In the genomic region with DNA sequence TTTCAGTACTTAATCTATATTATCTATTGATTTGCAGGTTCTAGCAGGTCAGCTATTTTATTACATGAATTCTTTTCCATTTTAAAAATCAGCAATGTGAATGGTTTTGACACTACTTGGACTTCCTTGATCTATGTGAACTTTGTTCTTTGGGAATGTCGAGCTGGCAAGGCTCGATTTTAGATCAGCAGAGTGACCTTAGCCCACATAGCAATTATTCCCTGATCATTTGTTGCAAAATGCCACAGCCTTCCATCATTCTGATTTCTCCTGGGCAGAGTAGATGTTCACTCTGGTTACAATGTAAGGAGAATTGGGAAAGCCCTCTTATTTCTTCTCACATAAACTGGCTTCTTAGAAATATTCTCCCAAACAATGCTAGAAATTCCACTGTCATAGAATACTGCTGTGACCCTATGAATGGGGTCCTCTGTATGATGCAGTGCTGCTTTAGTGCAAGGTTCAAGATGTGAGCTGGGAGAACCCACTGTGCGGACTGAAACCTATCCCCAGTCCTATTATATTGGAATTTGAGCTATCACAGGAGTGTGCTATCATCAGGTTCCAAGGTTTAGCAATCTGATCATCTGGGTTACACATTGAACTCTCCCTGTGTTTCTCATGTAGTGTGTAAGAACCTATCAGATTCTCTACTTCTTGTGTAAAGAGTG, we compare ENCODE assay signal across 33 cellular contexts. TPM values are rescaled to one million over a fixed set of nuclear protein-coding genes. Genes with fewer than 3 reads are reported as not detected.
"Had no signal": no experiment of that assay in that cellular context is flagged by ENCODE, and none has a peak within 500 bp of the region (broad histone marks: within the 10 kb centered on the region; RNA-seq: fewer than 3 reads in every experiment).

No MANE protein-coding gene starts in this region.

- DNase-seq: activated B cell treated with CpG ODN at 0.5 μM for 24 hours; activated CD4-positive, alpha-beta memory T cell treated with anti-CD3 and anti-CD28 coated beads for 36 hours; activated CD4-positive, alpha-beta T cell treated with anti-CD3 and anti-CD28 coated beads for 4 hours; activated CD4-positive, alpha-beta T cell treated with anti-CD3 and anti-CD28 coated beads, Interleukin-2, amount 50 U/mL, for 1 hour; activated CD4-positive, CD25-positive, alpha-beta regulatory T cell treated with anti-CD3 and anti-CD28 coated beads, Interleukin-2, amount 50 U/mL, for 72 hours; activated CD8-positive, alpha-beta memory T cell treated with anti-CD3 and anti-CD28 coated beads for 24 hours; activated CD8-positive, alpha-beta memory T cell treated with anti-CD3 and anti-CD28 coated beads, Interleukin-2, amount 10 ng/mL, durations not matched to agents 7 days and 5 days; activated CD8-positive, alpha-beta memory T cell treated with anti-CD3 and anti-CD28 coated beads, Interleukin-2, amount 50 U/mL, for 48 hours; activated effector memory CD4-positive, alpha-beta T cell treated with Interleukin-2 at 50 U/mL for 16 hours; activated naive CD4-positive, alpha-beta T cell treated with anti-CD3 and anti-CD28 coated beads, Interleukin-2, amount 10 ng/mL, durations not matched to agents 7 days and 5 days; activated naive CD8-positive, alpha-beta T cell treated with anti-CD3 and anti-CD28 coated beads, Interleukin-2, amount 50 U/mL, for 24 hours; activated T-cell treated with anti-CD3 and anti-CD28 coated beads, Interleukin-2, amount 50 U/mL, for 48 hours; anterior cingulate cortex; Kasumi-1; KG1; MG63; NCI-H1048; NCI-H1436 treated with DMSO at 0.1 percent for 48 hours; NCI-H1694 treated with DMSO at 0.1 percent for 48 hours; NCI-H2029 treated with DMSO at 0.1 percent for 48 hours; NCI-H2107; NCI-H2171; NCI-H510A; NCI-H526; NCI-H748 treated with DMSO at 0.1 percent for 48 hours; NK-92 treated with Interleukin-12 subunit alpha and Interleukin-12 subunit beta, amount 100 ng/mL, for 24 hours; PC-9; Right ventricle myocardium superior; SW 1271; T-helper 1 cell; T-helper 2 cell; T-helper 9 cell had no signal

- H3K36me3 ChIP-seq: MG63 had no signal

- H3K9me3 ChIP-seq: MG63 had no signal

- H3K27ac ChIP-seq: VCaP had no signal

- ATAC-seq: activated CD8-positive, alpha-beta memory T cell treated with anti-CD3 and anti-CD28 coated beads, Interleukin-2, amount 10 ng/mL, durations not matched to agents 7 days and 5 days; activated naive CD8-positive, alpha-beta T cell treated with anti-CD3 and anti-CD28 coated beads, Interleukin-2, amount 50 U/mL, for 24 hours had no signal

- H3K4me3 ChIP-seq: MG63, PC-9 had no signal

- H3K27me3 ChIP-seq: MG63 had no signal

RNA-seq across cellular contexts. Expression of gene GDA, which starts 15.7 kb away (rescaled TPM):
- total RNA-seq: activated CD4-positive, alpha-beta memory T cell treated with anti-CD3 and anti-CD28 coated beads for 36 hours; activated CD8-positive, alpha-beta memory T cell treated with anti-CD3 and anti-CD28 coated beads, Interleukin-2, amount 10 ng/mL, durations not matched to agents 7 days and 5 days had no signal
